11 cellular contexts compared by ENCODE assay signal in the genomic region with DNA sequence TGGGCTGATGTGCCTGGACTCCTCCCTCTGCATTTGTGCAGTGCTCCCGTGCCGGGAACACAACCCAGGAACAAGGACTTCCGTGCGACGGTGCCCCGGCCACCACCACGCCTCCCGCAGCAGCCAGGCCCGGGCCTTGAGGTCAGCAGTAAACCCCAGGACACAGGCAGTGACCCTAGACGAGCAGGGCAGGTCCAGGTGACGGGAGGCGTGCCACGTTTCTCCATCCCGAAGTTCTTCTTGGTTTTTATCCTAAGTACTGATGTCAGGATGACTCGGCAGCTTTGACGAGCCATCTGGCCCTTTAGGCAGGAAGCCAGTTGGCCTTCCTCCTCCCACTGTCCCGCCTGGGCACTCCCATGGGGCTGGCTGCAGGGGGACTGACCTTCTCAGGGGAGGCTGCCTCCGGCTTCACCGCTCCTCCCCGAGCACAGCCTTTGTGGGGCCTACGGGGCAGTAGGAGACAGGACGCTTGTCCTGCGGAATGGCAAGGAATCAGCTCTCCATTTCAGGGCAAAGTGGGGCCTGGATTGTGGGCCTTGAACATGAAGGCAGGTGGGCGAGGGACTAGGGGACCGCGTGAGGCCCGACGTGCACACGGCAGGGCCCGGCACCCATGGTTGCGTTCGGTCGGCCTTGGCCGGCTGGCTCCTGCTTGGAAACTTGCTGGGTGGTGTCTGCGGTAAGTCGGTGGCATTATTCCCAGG.
DNase-seq lines count a peak whose midpoint lies in the region; ATAC-seq and TF ChIP-seq lines count a peak whose summit lies in the region.
"Had no signal": no experiment of that assay in that cellular context is flagged by ENCODE, and none has a peak within 500 bp of the region (broad histone marks: within the 10 kb centered on the region; RNA-seq: fewer than 3 reads in every experiment).

No MANE protein-coding gene starts in this region.

- peaks cover 3% of the 10 kb centered on the region for H3K36me3 Mint-ChIP-seq in type B pancreatic cell
- H3K36me3 Mint-ChIP-seq: CD4-positive, CD25-positive, alpha-beta regulatory T cell had no signal

- no TSS peak for BruUV-seq in A673 (replicated peaks; lab: Mats Ljungman, UMichigan)
- BruUV-seq in HCT116 (replicated peaks; lab: Mats Ljungman, UMichigan) = no TSS peak

- H3K27me3 ChIP-seq in A673 (replicated peaks; ENCODE audit: insufficient read depth, low read depth, low read length, poor library complexity) (no peaks in the 10 kb centered on the region), HCT116 (ENCODE audit: insufficient read depth, low read length) (no peaks in the 10 kb centered on the region), adrenal gland (no peaks in the 10 kb centered on the region), right cardiac atrium (ENCODE audit: control insufficient read depth, insufficient read depth) (no peaks in the 10 kb centered on the region)

- no peak for TF ChIP-seq POLR2A in HCT116 (IDR thresholded peaks at IDR 0.05; ENCODE audit: borderline replicate concordance, extremely low read depth, insufficient read depth, insufficient read length)
- no peak for TF ChIP-seq POLR2A in adrenal gland (IDR thresholded peaks at IDR 0.05)

- H3K27me3 Mint-ChIP-seq in type B pancreatic cell = peaks cover 7% of the 10 kb centered on the region

- no peak overlapping the region for H3K4me3 Mint-ChIP-seq in type B pancreatic cell
- H3K4me3 Mint-ChIP-seq: CD4-positive, CD25-positive, alpha-beta regulatory T cell had no signal

- H3K4me2 ChIP-seq in HCT116 (ENCODE audit: low read length) = no peak overlapping the region

- DNase-seq in A673 (ENCODE audit: low spot score) (no peak), HCT116 (ENCODE audit: low read depth, low spot score) (no peak), adrenal gland (peak in 6 of 7 donors; percentile 27 to 69 (median 34)), right cardiac atrium (peak; percentile 65 to 87 (median 68)), germinal center (ENCODE audit: low spot score) (no peak), type B pancreatic cell (ENCODE audit: extremely low spot score, unreplicated experiment) (no peak)
- DNase-seq: CD4-positive, CD25-positive, alpha-beta regulatory T cell; NCI-H1048; OCI-M1 had no signal

- no peaks in the 10 kb centered on the region for H3K79me2 ChIP-seq in HCT116 (ENCODE audit: insufficient read depth, low read length)

- RAD21 ChIA-PET in HCT116 (lab: Charles Lee; ENCODE audit: low non-redundant PET in 1 of 2, low total read pairs in 2 of 2, uncharacterized antibody in 2 of 2, unreplicated experiment in 2 of 2) = no interaction called here

- H3K27ac ChIP-seq in A673 (ENCODE audit: low read depth, low read length, poor library complexity, severe bottlenecking) (peak overlapping the region; percentile 50), HCT116 (ENCODE audit: low read depth, low read length) (no peak overlapping the region), adrenal gland (no peak overlapping the region), right cardiac atrium (ENCODE audit: low read length) (no peak overlapping the region)

- H3K9me2 ChIP-seq in HCT116 (ENCODE audit: insufficient read depth) = no peaks in the 10 kb centered on the region

- 75 to 83% (median 80%) methylated on average over 24 to 36 of the region's 36 CpGs for WGBS in adrenal gland, 4 donors
- WGBS in right cardiac atrium = 77% methylated on average over 36 of the region's 36 CpGs

- no peak overlapping the region for H3K9ac ChIP-seq in HCT116 (ENCODE audit: low read length)

- H3K27ac Mint-ChIP-seq in type B pancreatic cell = no peak overlapping the region

- no peaks in the 10 kb centered on the region for H3K4me1 Mint-ChIP-seq in type B pancreatic cell (ENCODE audit: unreplicated experiment)

- no peaks in the 10 kb centered on the region for H4K20me1 ChIP-seq in HCT116 (ENCODE audit: insufficient read depth)

- TF ChIP-seq CTCF in A673 (conservative IDR thresholded peaks at IDR 0.05; ENCODE audit: low read depth, low read length) (no peak), HCT116 (IDR thresholded peaks at IDR 0.05 in 2 of 3, conservative IDR thresholded peaks at IDR 0.05 in 1 of 3; ENCODE audit: borderline replicate concordance in 1 of 3, insufficient read depth in 1 of 3, low read depth in 2 of 3, low read length in 2 of 3) (no peak), adrenal gland (IDR thresholded peaks at IDR 0.05) (no peak), type B pancreatic cell (conservative IDR thresholded peaks at IDR 0.05) (no peak)

- CTCF ChIA-PET in A673 (lab: Charles Lee) = no interaction called here
- CTCF ChIA-PET in HCT116 (lab: Charles Lee) = no interaction called here

- intact Hi-C loops in A673 (cut with micrococcal nuclease; ENCODE audit: unreplicated experiment) = no loop called here
- intact Hi-C loops in HCT116 (cut with micrococcal nuclease) = no loop called here
- intact Hi-C loops in adrenal gland (cut with DNase I) = no loop called here
- intact Hi-C loops in right cardiac atrium (cut with DNase I) = no loop called here

- H2AFZ ChIP-seq in HCT116 (ENCODE audit: low read depth, low read length, poor library complexity, severe bottlenecking) = no peak overlapping the region

- H3K4me3 ChIP-seq in A673 (ENCODE audit: low read depth, low read length, poor library complexity, severe bottlenecking) (no peak overlapping the region), HCT116 (replicated peaks in 1 of 2; ENCODE audit: low read depth in 1 of 2, low read length in 2 of 2) (no peak overlapping the region), adrenal gland (no peak overlapping the region), right cardiac atrium (ENCODE audit: low read length) (no peak overlapping the region)

- no peak for TF ChIP-seq RAD21 in HCT116 (IDR thresholded peaks at IDR 0.05; ENCODE audit: low read depth)

- H3K36me3 ChIP-seq in A673 (ENCODE audit: insufficient read depth, low read length, poor library complexity, severe bottlenecking) (no peaks in the 10 kb centered on the region), HCT116 (ENCODE audit: control insufficient read depth in 1 of 2, insufficient read depth in 2 of 2, low read length in 2 of 2) (no peaks in the 10 kb centered on the region), adrenal gland (replicated peaks in 1 of 2) (no peaks in the 10 kb centered on the region)

- POLR2A ChIA-PET in A673 (lab: Charles Lee; ENCODE audit: low non-redundant PET) = no interaction called here
- POLR2A ChIA-PET in HCT116 (lab: Charles Lee) = no interaction called here

- H3K9me3 Mint-ChIP-seq in type B pancreatic cell = no peaks in the 10 kb centered on the region

- no peaks in the 10 kb centered on the region for H3K9me3 ChIP-seq in A673 (ENCODE audit: low read depth, low read length, poor library complexity, severe bottlenecking)
- no peaks in the 10 kb centered on the region for H3K9me3 ChIP-seq in HCT116 (ENCODE audit: control insufficient read depth in 1 of 2, insufficient read depth in 1 of 2, low read depth in 1 of 2, low read length in 2 of 2)
- H3K9me3 ChIP-seq in adrenal gland (replicated peaks in 1 of 3) = no peaks in the 10 kb centered on the region
- no peaks in the 10 kb centered on the region for H3K9me3 ChIP-seq in right cardiac atrium (ENCODE audit: control insufficient read depth, low read length)

- ATAC-seq in HCT116 (no peak), right cardiac atrium (peak in 1 of 2 donors; percentile 58), GM21737 (IDR thresholded peaks at IDR 0.05; ENCODE audit: unreplicated experiment) (no peak), HG02981 (IDR thresholded peaks at IDR 0.05; ENCODE audit: unreplicated experiment) (no peak)

- H3K4me1 ChIP-seq in A673 (ENCODE audit: insufficient read depth, low read length, poor library complexity, severe bottlenecking) (no peaks in the 10 kb centered on the region), HCT116 (ENCODE audit: control insufficient read depth in 1 of 2, insufficient read depth in 2 of 2, low read length in 2 of 2) (peaks cover 0 to 11% of the 10 kb centered on the region in 2 experiments; a peak in 1 of 4 replicates), adrenal gland (replicated peaks in 1 of 2) (no peaks in the 10 kb centered on the region), right cardiac atrium (ENCODE audit: control insufficient read depth, insufficient read depth, low read length) (no peaks in the 10 kb centered on the region)

TF ChIP-seq in HCT116, 20 proteins besides CTCF, POLR2A, EP300 and RAD21:
- peak; percentile 18; the same call in 1 of the 2 replicates for TF ChIP-seq ZFX (IDR thresholded peaks at IDR 0.05)
- TF ChIP-seq, protein P1, sequence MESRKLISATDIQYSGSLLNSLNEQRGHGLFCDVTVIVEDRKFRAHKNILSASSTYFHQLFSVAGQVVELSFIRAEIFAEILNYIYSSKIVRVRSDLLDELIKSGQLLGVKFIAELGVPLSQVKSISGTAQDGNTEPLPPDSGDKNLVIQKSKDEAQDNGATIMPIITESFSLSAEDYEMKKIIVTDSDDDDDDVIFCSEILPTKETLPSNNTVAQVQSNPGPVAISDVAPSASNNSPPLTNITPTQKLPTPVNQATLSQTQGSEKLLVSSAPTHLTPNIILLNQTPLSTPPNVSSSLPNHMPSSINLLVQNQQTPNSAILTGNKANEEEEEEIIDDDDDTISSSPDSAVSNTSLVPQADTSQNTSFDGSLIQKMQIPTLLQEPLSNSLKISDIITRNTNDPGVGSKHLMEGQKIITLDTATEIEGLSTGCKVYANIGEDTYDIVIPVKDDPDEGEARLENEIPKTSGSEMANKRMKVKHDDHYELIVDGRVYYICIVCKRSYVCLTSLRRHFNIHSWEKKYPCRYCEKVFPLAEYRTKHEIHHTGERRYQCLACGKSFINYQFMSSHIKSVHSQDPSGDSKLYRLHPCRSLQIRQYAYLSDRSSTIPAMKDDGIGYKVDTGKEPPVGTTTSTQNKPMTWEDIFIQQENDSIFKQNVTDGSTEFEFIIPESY (IDR thresholded peaks at IDR 0.05; ENCODE audit: extremely low read depth, insufficient replicate concordance, low read length) = no peak
TF ChIP-seq in HCT116: peak in this region for 1.

Comparison
In these comparisons a context has a peak if more than half of its experiments do, and no peak if none do; other contexts are left out.
1. DNase-seq: peak in adrenal gland (6 of 7) and right cardiac atrium (3 of 3); none in A673 (single experiment), HCT116 (single experiment), germinal center (single experiment) and type B pancreatic cell (single experiment).